2 cellular contexts compared by ENCODE assay signal in genomic region chr20:10716855-10717254, GRCh38.
A peak's percentile ranks its signal among the peaks of the same experiment; 100 is the strongest.
TF ChIP-seq lines count a peak whose summit lies in the region.

No MANE protein-coding gene starts in this region.

TF ChIP-seq in A549, 52 proteins besides CTCF, POLR2A, EP300 and RAD21 (continued from another document):
- TF ChIP-seq CEBPB (IDR thresholded peaks at IDR 0.05) (peak in 1 of 2 experiments; percentile 70; a peak in 2 of 4 replicates), JUN (IDR thresholded peaks at IDR 0.05) (peak; percentile 84 to 90; a peak in 4 of 5 replicates), BCL3 (IDR thresholded peaks at IDR 0.05) (peak; percentile 68; the same call in 2 of the 3 replicates), MAFK (IDR thresholded peaks at IDR 0.05; ENCODE audit: partially characterized antibody) (peak; percentile 2)

TF ChIP-seq in SK-N-SH, 30 proteins besides CTCF, POLR2A, EP300 and RAD21 (continued from another document):
- TF ChIP-seq, protein P1, sequence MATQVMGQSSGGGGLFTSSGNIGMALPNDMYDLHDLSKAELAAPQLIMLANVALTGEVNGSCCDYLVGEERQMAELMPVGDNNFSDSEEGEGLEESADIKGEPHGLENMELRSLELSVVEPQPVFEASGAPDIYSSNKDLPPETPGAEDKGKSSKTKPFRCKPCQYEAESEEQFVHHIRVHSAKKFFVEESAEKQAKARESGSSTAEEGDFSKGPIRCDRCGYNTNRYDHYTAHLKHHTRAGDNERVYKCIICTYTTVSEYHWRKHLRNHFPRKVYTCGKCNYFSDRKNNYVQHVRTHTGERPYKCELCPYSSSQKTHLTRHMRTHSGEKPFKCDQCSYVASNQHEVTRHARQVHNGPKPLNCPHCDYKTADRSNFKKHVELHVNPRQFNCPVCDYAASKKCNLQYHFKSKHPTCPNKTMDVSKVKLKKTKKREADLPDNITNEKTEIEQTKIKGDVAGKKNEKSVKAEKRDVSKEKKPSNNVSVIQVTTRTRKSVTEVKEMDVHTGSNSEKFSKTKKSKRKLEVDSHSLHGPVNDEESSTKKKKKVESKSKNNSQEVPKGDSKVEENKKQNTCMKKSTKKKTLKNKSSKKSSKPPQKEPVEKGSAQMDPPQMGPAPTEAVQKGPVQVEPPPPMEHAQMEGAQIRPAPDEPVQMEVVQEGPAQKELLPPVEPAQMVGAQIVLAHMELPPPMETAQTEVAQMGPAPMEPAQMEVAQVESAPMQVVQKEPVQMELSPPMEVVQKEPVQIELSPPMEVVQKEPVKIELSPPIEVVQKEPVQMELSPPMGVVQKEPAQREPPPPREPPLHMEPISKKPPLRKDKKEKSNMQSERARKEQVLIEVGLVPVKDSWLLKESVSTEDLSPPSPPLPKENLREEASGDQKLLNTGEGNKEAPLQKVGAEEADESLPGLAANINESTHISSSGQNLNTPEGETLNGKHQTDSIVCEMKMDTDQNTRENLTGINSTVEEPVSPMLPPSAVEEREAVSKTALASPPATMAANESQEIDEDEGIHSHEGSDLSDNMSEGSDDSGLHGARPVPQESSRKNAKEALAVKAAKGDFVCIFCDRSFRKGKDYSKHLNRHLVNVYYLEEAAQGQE (IDR thresholded peaks at IDR 0.05; ENCODE audit: low read depth, low read length) = no peak
- no peak for TF ChIP-seq RCOR1 (IDR thresholded peaks at IDR 0.05; ENCODE audit: low read length)
- TF ChIP-seq SIN3A (IDR thresholded peaks at IDR 0.05; ENCODE audit: borderline replicate concordance, low read depth, low read length) = no peak
- TF ChIP-seq, protein P2, sequence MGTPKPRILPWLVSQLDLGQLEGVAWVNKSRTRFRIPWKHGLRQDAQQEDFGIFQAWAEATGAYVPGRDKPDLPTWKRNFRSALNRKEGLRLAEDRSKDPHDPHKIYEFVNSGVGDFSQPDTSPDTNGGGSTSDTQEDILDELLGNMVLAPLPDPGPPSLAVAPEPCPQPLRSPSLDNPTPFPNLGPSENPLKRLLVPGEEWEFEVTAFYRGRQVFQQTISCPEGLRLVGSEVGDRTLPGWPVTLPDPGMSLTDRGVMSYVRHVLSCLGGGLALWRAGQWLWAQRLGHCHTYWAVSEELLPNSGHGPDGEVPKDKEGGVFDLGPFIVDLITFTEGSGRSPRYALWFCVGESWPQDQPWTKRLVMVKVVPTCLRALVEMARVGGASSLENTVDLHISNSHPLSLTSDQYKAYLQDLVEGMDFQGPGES (IDR thresholded peaks at IDR 0.05; ENCODE audit: low read depth, low read length) = no peak
- no peak for TF ChIP-seq PBX3 (IDR thresholded peaks at IDR 0.05)
- TF ChIP-seq NFIC (IDR thresholded peaks at IDR 0.05; ENCODE audit: borderline replicate concordance) = no peak
